26 cellular contexts compared by ENCODE assay signal in genomic region chr16:23448392-23448791, GRCh38. TPM values are rescaled to one million over a fixed set of nuclear protein-coding genes. Genes with fewer than 3 reads are reported as not detected.
DNase-seq lines count a peak whose midpoint lies in the region; ATAC-seq, FAIRE-seq and TF ChIP-seq lines count a peak whose summit lies in the region.
"Had no signal": no experiment of that assay in that cellular context is flagged by ENCODE, and none has a peak within 500 bp of the region (broad histone marks: within the 10 kb centered on the region; RNA-seq: fewer than 3 reads in every experiment).

No MANE protein-coding gene starts in this region.

- WGBS in small intestine, 3 donors: 53 to 70% (median 63%) methylated on average over 4 of the region's 4 CpGs

- H3K27me3 Mint-ChIP-seq in neural progenitor cell (ENCODE audit: insufficient read depth, low read depth): peaks cover 5% of the 10 kb centered on the region
- H3K27me3 Mint-ChIP-seq: natural killer cell treated with Interleukin-12 subunit alpha and Interleukin-12 subunit beta and Interleukin-15 and Interleukin-18, amount 100 ng/mL, for 72 hours; stimulated activated naive CD8-positive, alpha-beta T cell treated with anti-CD3 and anti-CD28 coated beads, Interleukin-15, Interleukin-2, amounts not matched to agents 100 ng/mL and 50 ng/mL, for 24 hours had no signal

- H3K4me3 ChIP-seq in HEK293 (ENCODE audit: low read depth, low read length) (no peak overlapping the region), RWPE2 (ENCODE audit: severe bottlenecking) (no peak overlapping the region), fibroblast of the aortic adventitia (ENCODE audit: low read depth, low read length) (no peak overlapping the region), small intestine (ENCODE audit: low read depth in 1 of 2, low read length in 2 of 2) (no peak overlapping the region), neural progenitor cell (no peak overlapping the region)
- H3K4me3 ChIP-seq: ovary, right lobe of liver, tibial artery had no signal

- H2AFZ ChIP-seq in neural progenitor cell (replicated peaks): no peak overlapping the region

- peaks cover 3% of the 10 kb centered on the region for H4K20me1 ChIP-seq in neural progenitor cell (ENCODE audit: low read depth)

- H3K4me1 ChIP-seq in HEK293 (ENCODE audit: control insufficient read depth, insufficient read depth, low read length) (0 out of 2 replicates have a peak, but pooled peaks cover 3% of the 10 kb centered on the region), RWPE2 (ENCODE audit: insufficient read depth, poor library complexity, severe bottlenecking) (peaks cover 8% of the 10 kb centered on the region), small intestine (ENCODE audit: control insufficient read depth in 2 of 2, insufficient read depth in 1 of 2, low read depth in 1 of 2, low read length in 1 of 2) (no peaks in the 10 kb centered on the region), neural progenitor cell (peaks cover 4% of the 10 kb centered on the region)

- peaks cover 8% of the 10 kb centered on the region for H3K79me2 ChIP-seq in neural progenitor cell (ENCODE audit: low read depth)

- H3K36me3 Mint-ChIP-seq in neural progenitor cell: peaks cover 7% of the 10 kb centered on the region
- H3K36me3 Mint-ChIP-seq: natural killer cell treated with Interleukin-12 subunit alpha and Interleukin-12 subunit beta and Interleukin-15 and Interleukin-18, amount 100 ng/mL, for 72 hours had no signal

- peaks cover 16% of the 10 kb centered on the region for H3F3A ChIP-seq in neural progenitor cell (ENCODE audit: low read depth)

- ATAC-seq in RWPE2 (ENCODE audit: low read depth): 0 out of 3 replicates have a peak, but pooled peaks have one; percentile 12
- ATAC-seq: activated naive CD4-positive, alpha-beta T cell treated with anti-CD3 and anti-CD28 coated beads, Interleukin-2, amount 50 U/mL, for 72 hours; HepG2; natural killer cell treated with Interleukin-12 subunit alpha and Interleukin-12 subunit beta and Interleukin-15 and Interleukin-18, amount 100 ng/mL, for 72 hours; right lobe of liver had no signal

- H3K9me3 Mint-ChIP-seq in neural progenitor cell: no peaks in the 10 kb centered on the region
- H3K9me3 Mint-ChIP-seq: activated naive CD4-positive, alpha-beta T cell treated with anti-CD3 and anti-CD28 coated beads, Interleukin-2, amount 50 U/mL, for 72 hours; activated T-helper 2 cell treated with anti-CD3 and anti-CD28 coated beads, Interferon-gamma antibody, Interleukin-2, Interleukin-4, amounts not matched to agents 10 μg/mL and 5 μg/mL and 100 μg/mL, durations not matched to agents 14 hours and 24 hours and 36 hours; natural killer cell treated with Interleukin-12 subunit alpha and Interleukin-12 subunit beta and Interleukin-15 and Interleukin-18, amount 100 ng/mL, for 72 hours; stimulated activated naive CD8-positive, alpha-beta T cell treated with anti-CD3 and anti-CD28 coated beads, Interleukin-15, Interleukin-2, amounts not matched to agents 100 ng/mL and 50 ng/mL, for 24 hours had no signal

- no peak overlapping the region for H3K27ac ChIP-seq in HEK293 (ENCODE audit: extremely low read depth, low read depth, low read length)
- no peak overlapping the region for H3K27ac ChIP-seq in RWPE2 (ENCODE audit: poor library complexity, severe bottlenecking)
- no peak overlapping the region for H3K27ac ChIP-seq in small intestine (ENCODE audit: low read depth in 1 of 2, low read length in 1 of 2)
- H3K27ac ChIP-seq in neural progenitor cell: no peak overlapping the region
- H3K27ac ChIP-seq: C4-2B, ovary, right lobe of liver, tibial artery had no signal

- no peak overlapping the region for H3K4me2 ChIP-seq in neural progenitor cell

- no peak overlapping the region for H3K27ac Mint-ChIP-seq in neural progenitor cell
- H3K27ac Mint-ChIP-seq: activated T-helper 2 cell treated with anti-CD3 and anti-CD28 coated beads, Interferon-gamma antibody, Interleukin-2, Interleukin-4, amounts not matched to agents 10 μg/mL and 5 μg/mL and 100 μg/mL, durations not matched to agents 14 hours and 24 hours and 36 hours; natural killer cell treated with Interleukin-12 subunit alpha and Interleukin-12 subunit beta and Interleukin-15 and Interleukin-18, amount 100 ng/mL, for 72 hours; stimulated activated naive CD8-positive, alpha-beta T cell treated with anti-CD3 and anti-CD28 coated beads, Interleukin-15, Interleukin-2, amounts not matched to agents 100 ng/mL and 50 ng/mL, for 24 hours had no signal

- H3K4me3 Mint-ChIP-seq in neural progenitor cell: no peak overlapping the region
- H3K4me3 Mint-ChIP-seq: natural killer cell treated with Interleukin-12 subunit alpha and Interleukin-12 subunit beta and Interleukin-15 and Interleukin-18, amount 100 ng/mL, for 72 hours; stimulated activated naive CD8-positive, alpha-beta T cell treated with anti-CD3 and anti-CD28 coated beads, Interleukin-15, Interleukin-2, amounts not matched to agents 100 ng/mL and 50 ng/mL, for 24 hours had no signal

- H3K27me3 ChIP-seq in RWPE2 (ENCODE audit: insufficient read depth, poor library complexity, severe bottlenecking): no peaks in the 10 kb centered on the region
- H3K27me3 ChIP-seq in small intestine (ENCODE audit: control insufficient read depth in 2 of 2, insufficient read depth in 2 of 2, low read length in 2 of 2): no peaks in the 10 kb centered on the region
- no peaks in the 10 kb centered on the region for H3K27me3 ChIP-seq in neural progenitor cell
- H3K27me3 ChIP-seq: ovary, right lobe of liver, tibial artery had no signal

- DNase-seq in RWPE2 (ENCODE audit: low spot score) (no peak), fibroblast of the aortic adventitia (ENCODE audit: low read depth) (peak; percentile 27), small intestine (peak; percentile 69), neural progenitor cell (ENCODE audit: low spot score) (no peak), superior temporal gyrus (ENCODE audit: extremely low spot score) (no peak)
- no peak for DNase-seq in NK-92 treated with Interleukin-12 subunit alpha and Interleukin-12 subunit beta, amount 100 ng/mL, for 24 hours (lab: John Stamatoyannopoulos, UW)
- DNase-seq: activated CD4-positive, alpha-beta T cell treated with anti-CD3 and anti-CD28 coated beads, Interleukin-2, amount 50 U/mL, for 4 hours; activated CD4-positive, CD25-positive, alpha-beta regulatory T cell; activated CD8-positive, alpha-beta memory T cell treated with anti-CD3 and anti-CD28 coated beads, Interleukin-2, amount 50 U/mL, for 4 hours; effector CD8-positive, alpha-beta T cell; erythroblast; foreskin melanocyte; midbrain; NCI-H1048; NCI-H187; ovary; right lobe of liver; Right ventricle myocardium superior; tibial artery had no signal

- H3K4me1 Mint-ChIP-seq in neural progenitor cell: peaks cover 10% of the 10 kb centered on the region

- no peak overlapping the region for H3K9ac ChIP-seq in neural progenitor cell

- TF ChIP-seq CTCF in HEK293 (tag by site-specific recombination; IDR thresholded peaks at IDR 0.05): no peak
- no peak for TF ChIP-seq CTCF in RWPE2 (IDR thresholded peaks at IDR 0.05; ENCODE audit: poor library complexity, severe bottlenecking)
- no peak for TF ChIP-seq CTCF in fibroblast of the aortic adventitia (IDR thresholded peaks at IDR 0.05; ENCODE audit: insufficient read depth, low read length)
- no peak for TF ChIP-seq CTCF in neural progenitor cell (IDR thresholded peaks at IDR 0.05)

- CTCF ChIA-PET in HEK293 (lab: Yijun Ruan, JAX): interaction anchor here (1.0 to 2.3 kb wide), 2 partner anchors 14 to 267 kb away, joined by 4 to 20 read pairs; no protein-coding TSS in a partner anchor

- POLR2A ChIA-PET in HEK293 (lab: Yijun Ruan, JAX): interaction anchor here (1.2 kb wide), 1 partner anchor 12 kb away, joined by 3 read pairs; no protein-coding TSS in a partner anchor

- FAIRE-seq in small intestine (lab: Jason Lieb, UNC): no peak
- FAIRE-seq: HepG2 had no signal

- H3K9me3 ChIP-seq in HEK293 (ENCODE audit: control insufficient read depth, insufficient read depth, low read depth, low read length) (no peaks in the 10 kb centered on the region), RWPE2 (ENCODE audit: severe bottlenecking) (no peaks in the 10 kb centered on the region), small intestine (ENCODE audit: control insufficient read depth, low read depth) (no peaks in the 10 kb centered on the region), neural progenitor cell (ENCODE audit: low read depth) (no peaks in the 10 kb centered on the region)
- H3K9me3 ChIP-seq: ovary, right lobe of liver, tibial artery had no signal

- H3K36me3 ChIP-seq in HEK293 (ENCODE audit: control insufficient read depth in 2 of 2, insufficient read depth in 1 of 2, low read length in 2 of 2) (peaks cover 12 to 19% of the 10 kb centered on the region in 2 experiments; a peak in 2 of 3 replicates), RWPE2 (ENCODE audit: low read depth) (peaks cover 24% of the 10 kb centered on the region), small intestine (ENCODE audit: control insufficient read depth in 2 of 2, insufficient read depth in 2 of 2, low read length in 2 of 2) (peaks cover 3 to 7% of the 10 kb centered on the region in 2 donors), neural progenitor cell (no peaks in the 10 kb centered on the region)
- H3K36me3 ChIP-seq: ovary had no signal

TF ChIP-seq in HEK293, 187 proteins besides CTCF, POLR2A, EP300 and RAD21:
- no peak for TF ChIP-seq ZNF114 (tag by site-specific recombination; IDR thresholded peaks at IDR 0.05)
- TF ChIP-seq ZNF600 (tag by site-specific recombination; IDR thresholded peaks at IDR 0.05): peak; percentile 90
- no peak for TF ChIP-seq ZNF341 (tag by site-specific recombination; IDR thresholded peaks at IDR 0.05; ENCODE audit: low read depth)
- TF ChIP-seq ZNF549 (tag by site-specific recombination; IDR thresholded peaks at IDR 0.05): no peak
- TF ChIP-seq ZNF571 (tag by site-specific recombination; IDR thresholded peaks at IDR 0.05): no peak

RNA-seq across cellular contexts. Expression of gene COG7, which starts 4.6 kb away (rescaled TPM):
- total RNA-seq in fibroblast of the aortic adventitia (ENCODE audit: low replicate concordance): 10.2 and 18.9 TPM in 2 replicates
- polyA plus RNA-seq in small intestine: 10 to 100 TPM; 15.7 to 18.1 (median 16.5) TPM
- 19.1 and 21.6 TPM in 2 replicates for total RNA-seq in neural progenitor cell (ENCODE audit: low replicate concordance)

Comparison
In these comparisons a context has a peak if more than half of its experiments do, and no peak if none do; other contexts are left out.
1. DNase-seq: peak in fibroblast of the aortic adventitia (single experiment) and small intestine (single experiment); none in RWPE2 (single experiment), neural progenitor cell (single experiment), superior temporal gyrus (single experiment) and NK-92 treated with Interleukin-12 subunit alpha and Interleukin-12 subunit beta, amount 100 ng/mL, for 24 hours (single experiment).